ENCODE assay signal across 8 cellular contexts in the genomic region with DNA sequence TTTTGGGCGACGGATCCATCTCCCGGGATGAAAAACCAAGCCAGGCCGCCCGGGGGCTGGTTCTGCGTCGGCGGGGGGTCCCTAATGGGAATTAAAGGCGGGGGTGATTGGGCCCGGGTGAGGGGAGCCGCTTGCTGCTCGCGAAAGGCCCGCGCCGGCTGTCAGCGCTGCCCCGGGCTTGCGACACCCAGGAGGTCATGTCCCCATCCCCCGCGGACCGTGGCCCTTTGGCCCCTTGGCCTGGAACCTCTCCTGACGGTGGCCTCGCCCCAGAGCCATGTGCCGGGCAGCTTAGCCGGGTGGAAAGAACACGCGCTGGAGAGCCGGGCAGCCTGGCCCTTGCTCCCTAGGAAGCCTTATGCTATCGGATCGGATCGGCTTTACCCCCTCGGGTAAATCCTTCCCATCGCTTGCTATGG. TPM values are rescaled to one million over a fixed set of nuclear protein-coding genes. Genes with fewer than 3 reads are reported as not detected.
DNase-seq lines count a peak whose midpoint lies in the region; ATAC-seq and TF ChIP-seq lines count a peak whose summit lies in the region.
"Not testable (repeated sequence)": the region's sequence is repeated elsewhere in the genome, so short reads cannot be mapped to it uniquely, and the experiment has no call there.

No MANE protein-coding gene starts in this region.

- TSS peak; percentile 96 for BruUV-seq in MCF 10A (replicated peaks; lab: Mats Ljungman, UMichigan)

- TF ChIP-seq CTCF in AG04450 (IDR thresholded peaks at IDR 0.05; ENCODE audit: low read depth, low read length); MCF 10A (IDR thresholded peaks at IDR 0.05; ENCODE audit: unreplicated experiment); heart left ventricle (IDR thresholded peaks at IDR 0.05): not testable (repeated sequence)

- POLR2A ChIA-PET in AG04450 (lab: Yijun Ruan, JAX); MCF 10A (lab: Yijun Ruan, JAX); naive thymus-derived CD4-positive, alpha-beta T cell (lab: Charles Lee): not testable (repeated sequence)

- 0 to 3% (median 1%) methylated on average over 3 to 10 of the region's 34 CpGs for WGBS in heart left ventricle, 4 donors

- not testable (repeated sequence) for H3K36me3 Mint-ChIP-seq in IgD-negative memory B cell; MCF 10A (ENCODE audit: insufficient read depth, unreplicated experiment); naive thymus-derived CD4-positive, alpha-beta T cell

- peak overlapping the region; percentile 90 to 97 (median 97) for H3K4me3 Mint-ChIP-seq in IgD-negative memory B cell
- peak overlapping the region; percentile 76 for H3K4me3 Mint-ChIP-seq in MCF 10A (ENCODE audit: unreplicated experiment)
- H3K4me3 Mint-ChIP-seq in naive thymus-derived CD4-positive, alpha-beta T cell, result peak overlapping the region; percentile 81 to 96 (median 92)

- H3K4me1 ChIP-seq in heart left ventricle; naive thymus-derived CD4-positive, alpha-beta T cell (ENCODE audit: control insufficient read depth in 2 of 2, insufficient read depth in 2 of 2, low read length in 2 of 2): not testable (repeated sequence)

- H3K27me3 ChIP-seq in AG04450 (ENCODE audit: control insufficient read depth, insufficient read depth, low read length); heart left ventricle; naive thymus-derived CD4-positive, alpha-beta T cell (ENCODE audit: control insufficient read depth in 2 of 2, insufficient read depth in 2 of 2, low read length in 2 of 2): not testable (repeated sequence)

- not testable (repeated sequence) for TF ChIP-seq POLR2A in heart left ventricle (IDR thresholded peaks at IDR 0.05)

- peak overlapping the region; percentile 92 to 95 (median 94) for H3K27ac Mint-ChIP-seq in IgD-negative memory B cell
- H3K27ac Mint-ChIP-seq in MCF 10A (ENCODE audit: low read depth, unreplicated experiment), result peak overlapping the region; percentile 89
- H3K27ac Mint-ChIP-seq in naive thymus-derived CD4-positive, alpha-beta T cell, result peak overlapping the region; percentile 73 to 98 (median 95)

- intact Hi-C loops in MCF 10A (cut with micrococcal nuclease); heart left ventricle (cut with DNase I); naive thymus-derived CD4-positive, alpha-beta T cell (cut with micrococcal nuclease): not testable (repeated sequence)

- not testable (repeated sequence) for H3K9me3 ChIP-seq in AG04450 (ENCODE audit: control insufficient read depth, insufficient read depth, low read length); heart left ventricle; naive thymus-derived CD4-positive, alpha-beta T cell (ENCODE audit: control insufficient read depth in 2 of 3, low read length in 3 of 3)

- not testable (repeated sequence) for H3K4me1 Mint-ChIP-seq in IgD-negative memory B cell; MCF 10A (ENCODE audit: insufficient read depth, unreplicated experiment)
- H3K4me1 Mint-ChIP-seq in naive thymus-derived CD4-positive, alpha-beta T cell, result peaks cover 0 to 16% (median 10%) of the 10 kb centered on the region in 7 donors

- peak overlapping the region; percentile 65 for H3K4me3 ChIP-seq in AG04450 (ENCODE audit: low read depth, low read length)
- H3K4me3 ChIP-seq in heart left ventricle, result peak overlapping the region in 11 of 12 donors; percentile 63 to 94 (median 75)
- H3K4me3 ChIP-seq in naive thymus-derived CD4-positive, alpha-beta T cell (ENCODE audit: low read length), result peak overlapping the region; percentile 65

- not testable (repeated sequence) for DNase-seq in AG04450 (ENCODE audit: low read depth, low spot score); MCF 10A (ENCODE audit: unreplicated experiment); naive thymus-derived CD4-positive, alpha-beta T cell
- DNase-seq in activated CD4-positive, alpha-beta T cell treated with anti-CD3 and anti-CD28 coated beads, Interleukin-2, amount 50 U/mL, for 1 hour, result peak; percentile 22
- DNase-seq in heart left ventricle, result peak; percentile 51 to 75 (median 62)
- DNase-seq in stimulated activated CD4-positive, alpha-beta T cell treated with anti-CD3 and anti-CD28 coated beads, Interleukin-4, amount 100 ng/mL, for 1 hour, result peak; percentile 36

- CTCF ChIA-PET in AG04450 (lab: Charles Lee); MCF 10A (lab: Yijun Ruan, JAX); naive thymus-derived CD4-positive, alpha-beta T cell (lab: Charles Lee): not testable (repeated sequence)

- peak overlapping the region; percentile 83 for H3K27ac ChIP-seq in AG04450 (ENCODE audit: low read depth, low read length)
- peak overlapping the region; percentile 87 to 99 (median 95) for H3K27ac ChIP-seq in heart left ventricle
- peak overlapping the region; percentile 78 for H3K27ac ChIP-seq in naive thymus-derived CD4-positive, alpha-beta T cell (ENCODE audit: low read depth, low read length)

- H3K36me3 ChIP-seq in heart left ventricle; naive thymus-derived CD4-positive, alpha-beta T cell (ENCODE audit: control insufficient read depth in 2 of 3, insufficient read depth in 3 of 3, low read length in 3 of 3): not testable (repeated sequence)

- not testable (repeated sequence) for H3K9me3 Mint-ChIP-seq in IgD-negative memory B cell; MCF 10A (ENCODE audit: unreplicated experiment); naive thymus-derived CD4-positive, alpha-beta T cell

- H3K27me3 Mint-ChIP-seq in IgD-negative memory B cell; MCF 10A (ENCODE audit: insufficient read depth, unreplicated experiment); naive thymus-derived CD4-positive, alpha-beta T cell: not testable (repeated sequence)

- ATAC-seq in GM21447 (IDR thresholded peaks at IDR 0.05; ENCODE audit: unreplicated experiment) (peak; percentile 15), heart left ventricle (peak; percentile 28 to 52 (median 42))
- ATAC-seq in naive thymus-derived CD4-positive, alpha-beta T cell, result not testable (repeated sequence)

RNA-seq across cellular contexts. Expression of a gene that starts 55.4 kb away (rescaled TPM):
- polyA plus RNA-seq in AG04450 (2011; rRNA removed) (0.56 and 0.79 TPM in 2 replicates), IgD-negative memory B cell (1.5 TPM), heart left ventricle (1 to 10 TPM in 1 of 2 donors, under 1 TPM in 1; 0.42 to 2.2 TPM)
- polyA minus RNA-seq in AG04450 (2011; rRNA and poly(A)+ RNA removed), result 0.55 and 1.3 TPM in 2 replicates
- total RNA-seq in MCF 10A (2022) (0.74 and 0.84 TPM in 2 replicates), heart left ventricle (1 to 10 TPM in 8 of 9 donors, under 1 TPM in 1; 0.60 to 3.3 (median 1.7) TPM)
- 10 to 100 TPM in 2 of 5 experiments, 1 to 10 TPM in 3; 2.5 to 20.7 (median 4.0) TPM for total RNA-seq in naive thymus-derived CD4-positive, alpha-beta T cell
- 1 to 10 TPM in 1 of 2 donors, under 1 TPM in 1; 0.85 to 1.4 TPM for polyA plus RNA-seq in naive thymus-derived CD4-positive, alpha-beta T cell
